9 cellular contexts compared by ENCODE assay signal in genomic region chr1:156496211-156496761, GRCh38. TPM values are rescaled to one million over a fixed set of nuclear protein-coding genes. Genes with fewer than 3 reads are reported as not detected.
DNase-seq lines count a peak whose midpoint lies in the region; ATAC-seq and TF ChIP-seq lines count a peak whose summit lies in the region.
"Had no signal": no experiment of that assay in that cellular context is flagged by ENCODE, and none has a peak within 500 bp of the region (broad histone marks: within the 10 kb centered on the region; RNA-seq: fewer than 3 reads in every experiment).

No MANE protein-coding gene starts in this region.

- no peak for ATAC-seq in CD4-positive, CD25-positive, alpha-beta regulatory T cell (ENCODE audit: low read depth in 2 of 2)
- ATAC-seq in HG02798 (IDR thresholded peaks at IDR 0.05; ENCODE audit: poor library complexity, unreplicated experiment) (peak; percentile 26), body of pancreas (no peak)

- H3K27ac Mint-ChIP-seq in CD4-positive, CD25-positive, alpha-beta regulatory T cell, result peak overlapping the region; percentile 58 to 100 (median 82)
- H3K27ac Mint-ChIP-seq in nephron, result peak overlapping the region; percentile 13 to 81 (median 53)

- DNase-seq in CD4-positive, CD25-positive, alpha-beta regulatory T cell, result no peak
- DNase-seq in body of pancreas (no peak), NCI-H446 treated with DMSO at 0.1 percent for 48 hours (lab: John Stamatoyannopoulos, UW) (no peak), foreskin melanocyte (no peak), T1000 (lab: John Stamatoyannopoulos, UW) (no peak), NCI-H510A (lab: John Stamatoyannopoulos, UW) (no peak)
- DNase-seq: activated CD4-positive, alpha-beta T cell treated with anti-CD3 and anti-CD28 coated beads, Interleukin-2, amount 50 U/mL, for 4 hours had no signal

- H3K27ac ChIP-seq in CD4-positive, CD25-positive, alpha-beta regulatory T cell (ENCODE audit: insufficient read depth, low read length, poor library complexity, severe bottlenecking), result peak overlapping the region; percentile 99
- peak overlapping the region; percentile 30 to 100 (median 99) for H3K27ac ChIP-seq in body of pancreas

- H3K9me3 Mint-ChIP-seq in CD4-positive, CD25-positive, alpha-beta regulatory T cell, result no peaks in the 10 kb centered on the region
- no peaks in the 10 kb centered on the region for H3K9me3 Mint-ChIP-seq in nephron

- H3K4me3 ChIP-seq in CD4-positive, CD25-positive, alpha-beta regulatory T cell (ENCODE audit: low read depth, low read length), result peak overlapping the region; percentile 85
- no peak overlapping the region for H3K4me3 ChIP-seq in body of pancreas

- TF ChIP-seq POLR2A in body of pancreas (IDR thresholded peaks at IDR 0.05), result no peak

- no peaks in the 10 kb centered on the region for H3K27me3 Mint-ChIP-seq in CD4-positive, CD25-positive, alpha-beta regulatory T cell
- no peaks in the 10 kb centered on the region for H3K27me3 Mint-ChIP-seq in nephron (ENCODE audit: low read depth)

- H3K36me3 Mint-ChIP-seq in CD4-positive, CD25-positive, alpha-beta regulatory T cell, result peaks cover 11% of the 10 kb centered on the region
- peaks cover 4% of the 10 kb centered on the region for H3K36me3 Mint-ChIP-seq in nephron (ENCODE audit: low read depth)

- H3K36me3 ChIP-seq in CD4-positive, CD25-positive, alpha-beta regulatory T cell (ENCODE audit: control insufficient read depth, insufficient read depth, low read length), result peaks cover 12% of the 10 kb centered on the region
- no peaks in the 10 kb centered on the region for H3K36me3 ChIP-seq in body of pancreas (replicated peaks in 1 of 2; ENCODE audit: insufficient read depth in 1 of 2, low read depth in 2 of 2)

- no peaks in the 10 kb centered on the region for H3K27me3 ChIP-seq in CD4-positive, CD25-positive, alpha-beta regulatory T cell (ENCODE audit: control insufficient read depth, insufficient read depth, low read length)
- H3K27me3 ChIP-seq in body of pancreas, result no peaks in the 10 kb centered on the region

- H3K9me3 ChIP-seq in CD4-positive, CD25-positive, alpha-beta regulatory T cell (ENCODE audit: control insufficient read depth in 2 of 2, low read length in 2 of 2), result no peaks in the 10 kb centered on the region
- no peaks in the 10 kb centered on the region for H3K9me3 ChIP-seq in body of pancreas

- intact Hi-C loops in body of pancreas (cut with DNase I), result no loop called here

- H3K4me3 Mint-ChIP-seq in CD4-positive, CD25-positive, alpha-beta regulatory T cell, result peak overlapping the region; percentile 86 to 95 (median 92)
- H3K4me3 Mint-ChIP-seq in nephron, result peak overlapping the region; percentile 42 to 98 (median 97)

- H3K4me1 ChIP-seq in CD4-positive, CD25-positive, alpha-beta regulatory T cell (ENCODE audit: control insufficient read depth, insufficient read depth, low read length, poor library complexity, severe bottlenecking), result peaks cover 87% of the 10 kb centered on the region
- H3K4me1 ChIP-seq in body of pancreas, result peaks cover 79% of the 10 kb centered on the region

- peaks cover 5 to 81% (median 66%) of the 10 kb centered on the region in 4 donors for H3K4me1 Mint-ChIP-seq in CD4-positive, CD25-positive, alpha-beta regulatory T cell
- peaks cover 78% of the 10 kb centered on the region for H3K4me1 Mint-ChIP-seq in nephron

- 25 to 36% methylated on average over 10 of the region's 10 CpGs for whole genome bisulfite sequencing in body of pancreas, 2 donors

- no peak for TF ChIP-seq CTCF in body of pancreas (IDR thresholded peaks at IDR 0.05)
- TF ChIP-seq CTCF in nephron (IDR thresholded peaks at IDR 0.05; ENCODE audit: unreplicated experiment in 3 of 3), result no peak

RNA-seq across cellular contexts. Expression of gene MEF2D, which starts 4.3 kb away (rescaled TPM):
- total RNA-seq in CD4-positive, CD25-positive, alpha-beta regulatory T cell, result 186 TPM
- 10 to 100 TPM in 1 of 4 donors, 1 to 10 TPM in 3; 4.6 to 11.5 (median 6.4) TPM for polyA plus RNA-seq in CD4-positive, CD25-positive, alpha-beta regulatory T cell
- total RNA-seq in body of pancreas, result 10 to 100 TPM; 15.6 to 18.1 TPM
